20 cellular contexts compared by ENCODE assay signal in the genomic region with DNA sequence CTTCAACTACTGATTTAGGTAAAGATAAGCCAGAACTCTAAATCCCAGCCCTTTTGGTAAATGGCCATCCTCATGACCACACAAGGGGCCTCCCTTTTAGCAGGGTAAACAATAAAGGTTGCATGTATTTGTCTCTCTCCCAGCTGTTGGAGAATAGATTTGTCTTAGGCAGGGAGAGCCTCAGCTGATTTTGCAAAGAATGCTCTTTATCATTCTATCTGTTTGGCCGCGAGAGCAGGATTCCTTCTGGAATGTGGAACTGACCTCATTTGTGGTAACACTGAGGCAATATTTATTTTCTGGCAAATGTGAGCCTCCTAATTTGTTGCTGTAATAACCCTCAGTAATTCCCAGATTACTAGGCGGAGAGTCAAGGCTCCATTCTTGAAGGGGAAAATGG. TPM values are rescaled to one million over a fixed set of nuclear protein-coding genes. Genes with fewer than 3 reads are reported as not detected.
DNase-seq lines count a peak whose midpoint lies in the region; ATAC-seq and TF ChIP-seq lines count a peak whose summit lies in the region.
"Had no signal": no experiment of that assay in that cellular context is flagged by ENCODE, and none has a peak within 500 bp of the region (broad histone marks: within the 10 kb centered on the region; RNA-seq: fewer than 3 reads in every experiment).

No MANE protein-coding gene starts in this region.

- no peak overlapping the region for H3K27ac Mint-ChIP-seq in Caco-2 (ENCODE audit: unreplicated experiment)
- H3K27ac Mint-ChIP-seq in CD8-positive, alpha-beta memory T cell: no peak overlapping the region
- H3K27ac Mint-ChIP-seq in activated CD4-positive, alpha-beta T cell treated with anti-CD3 and anti-CD28 coated beads, Interleukin-2, amount 10 ng/mL, durations not matched to agents 24 days and 14 days: no peak overlapping the region
- no peak overlapping the region for H3K27ac Mint-ChIP-seq in activated T-helper 17 cell treated with anti-CD3 and anti-CD28 coated beads, Interleukin-2, amount 50 U/mL, for 72 hours
- H3K27ac Mint-ChIP-seq: activated naive CD8-positive, alpha-beta T cell had no signal

- CTCF ChIA-PET in Caco-2 (lab: Charles Lee): interaction anchor here (1.2 kb wide), 1 partner anchor 38 kb away, joined by 8 read pairs; no protein-coding TSS in a partner anchor
- CTCF ChIA-PET in CD8-positive, alpha-beta memory T cell (lab: Charles Lee): no interaction called here

- H3K27me3 Mint-ChIP-seq in Caco-2 (ENCODE audit: insufficient read depth, unreplicated experiment): no peaks in the 10 kb centered on the region
- peaks cover 0 to 3% of the 10 kb centered on the region in 2 donors for H3K27me3 Mint-ChIP-seq in CD8-positive, alpha-beta memory T cell
- H3K27me3 Mint-ChIP-seq in activated CD4-positive, alpha-beta T cell treated with anti-CD3 and anti-CD28 coated beads, Interleukin-2, amount 10 ng/mL, durations not matched to agents 24 days and 14 days: no peaks in the 10 kb centered on the region
- H3K27me3 Mint-ChIP-seq in activated T-helper 17 cell treated with anti-CD3 and anti-CD28 coated beads, Interleukin-2, amount 50 U/mL, for 72 hours: no peaks in the 10 kb centered on the region
- H3K27me3 Mint-ChIP-seq: activated naive CD8-positive, alpha-beta T cell had no signal

- H3K9me3 Mint-ChIP-seq in Caco-2 (ENCODE audit: unreplicated experiment): peaks cover 31% of the 10 kb centered on the region
- peaks cover 9 to 16% (median 15%) of the 10 kb centered on the region in 5 donors for H3K9me3 Mint-ChIP-seq in CD8-positive, alpha-beta memory T cell
- no peaks in the 10 kb centered on the region for H3K9me3 Mint-ChIP-seq in activated CD4-positive, alpha-beta T cell treated with anti-CD3 and anti-CD28 coated beads, Interleukin-2, amount 10 ng/mL, durations not matched to agents 24 days and 14 days
- H3K9me3 Mint-ChIP-seq in activated T-helper 17 cell treated with anti-CD3 and anti-CD28 coated beads, Interleukin-2, amount 50 U/mL, for 72 hours: no peaks in the 10 kb centered on the region

- H3K9me3 ChIP-seq in Caco-2 (0 out of 2 replicates have a peak, but pooled peaks cover 4% of the 10 kb centered on the region), Peyer's patch (no peaks in the 10 kb centered on the region)
- no peaks in the 10 kb centered on the region for H3K9me3 ChIP-seq in CD8-positive, alpha-beta memory T cell (ENCODE audit: low read length)
- H3K9me3 ChIP-seq: esophagus muscularis mucosa, tibial artery had no signal

- peak overlapping the region in 3 of 4 donors; percentile 28 to 66 (median 53) for H3K27ac ChIP-seq in Peyer's patch
- no peak overlapping the region for H3K27ac ChIP-seq in CD8-positive, alpha-beta memory T cell (ENCODE audit: low read depth, low read length)
- H3K27ac ChIP-seq: C4-2B, coronary artery, tibial artery had no signal

- H3K4me3 ChIP-seq in Caco-2 (ENCODE audit: low read depth, low read length) (no peak overlapping the region), Peyer's patch (no peak overlapping the region), fibroblast of the aortic adventitia (ENCODE audit: low read depth, low read length) (no peak overlapping the region)
- no peak overlapping the region for H3K4me3 ChIP-seq in CD8-positive, alpha-beta memory T cell (ENCODE audit: low read length)
- H3K4me3 ChIP-seq: coronary artery, esophagus muscularis mucosa, tibial artery had no signal

- POLR2A ChIA-PET in Caco-2 (lab: Charles Lee): no interaction called here
- POLR2A ChIA-PET in CD8-positive, alpha-beta memory T cell (lab: Charles Lee): no interaction called here

- H3K4me3 Mint-ChIP-seq in Caco-2 (ENCODE audit: unreplicated experiment): no peak overlapping the region
- no peak overlapping the region for H3K4me3 Mint-ChIP-seq in CD8-positive, alpha-beta memory T cell
- no peak overlapping the region for H3K4me3 Mint-ChIP-seq in activated CD4-positive, alpha-beta T cell treated with anti-CD3 and anti-CD28 coated beads, Interleukin-2, amount 10 ng/mL, durations not matched to agents 24 days and 14 days
- H3K4me3 Mint-ChIP-seq in activated T-helper 17 cell treated with anti-CD3 and anti-CD28 coated beads, Interleukin-2, amount 50 U/mL, for 72 hours: no peak overlapping the region
- H3K4me3 Mint-ChIP-seq: activated naive CD8-positive, alpha-beta T cell had no signal

- H3K36me3 Mint-ChIP-seq in Caco-2 (ENCODE audit: insufficient read depth, unreplicated experiment): peaks cover 68% of the 10 kb centered on the region
- peaks cover 27 to 55% (median 44%) of the 10 kb centered on the region in 3 donors for H3K36me3 Mint-ChIP-seq in CD8-positive, alpha-beta memory T cell
- peaks cover 37% of the 10 kb centered on the region for H3K36me3 Mint-ChIP-seq in activated CD4-positive, alpha-beta T cell treated with anti-CD3 and anti-CD28 coated beads, Interleukin-2, amount 10 ng/mL, durations not matched to agents 24 days and 14 days (ENCODE audit: low read depth)
- H3K36me3 Mint-ChIP-seq in activated T-helper 17 cell treated with anti-CD3 and anti-CD28 coated beads, Interleukin-2, amount 50 U/mL, for 72 hours (ENCODE audit: low read depth): peaks cover 50% of the 10 kb centered on the region

- no peaks in the 10 kb centered on the region for H3K36me3 ChIP-seq in Caco-2 (ENCODE audit: control insufficient read depth, insufficient read depth, low read length)
- peaks cover 0 to 19% (median 0%) of the 10 kb centered on the region in 3 donors for H3K36me3 ChIP-seq in Peyer's patch
- peaks cover 17% of the 10 kb centered on the region for H3K36me3 ChIP-seq in CD8-positive, alpha-beta memory T cell (ENCODE audit: insufficient read depth, low read length)

- BruUV-seq in Caco-2 (replicated peaks; lab: Mats Ljungman, UMichigan): no TSS peak

- H3K27me3 ChIP-seq in Caco-2 (replicated peaks; ENCODE audit: control insufficient read depth, insufficient read depth, low read length) (no peaks in the 10 kb centered on the region), Peyer's patch (no peaks in the 10 kb centered on the region)
- H3K27me3 ChIP-seq in CD8-positive, alpha-beta memory T cell (ENCODE audit: insufficient read depth, low read length, poor library complexity, severe bottlenecking): no peaks in the 10 kb centered on the region
- H3K27me3 ChIP-seq: esophagus muscularis mucosa, tibial artery had no signal

- peaks cover 29% of the 10 kb centered on the region for H3K4me1 Mint-ChIP-seq in Caco-2 (ENCODE audit: low read depth, unreplicated experiment)
- no peaks in the 10 kb centered on the region for H3K4me1 Mint-ChIP-seq in CD8-positive, alpha-beta memory T cell
- no peaks in the 10 kb centered on the region for H3K4me1 Mint-ChIP-seq in activated CD4-positive, alpha-beta T cell treated with anti-CD3 and anti-CD28 coated beads, Interleukin-2, amount 10 ng/mL, durations not matched to agents 24 days and 14 days
- H3K4me1 Mint-ChIP-seq in activated T-helper 17 cell treated with anti-CD3 and anti-CD28 coated beads, Interleukin-2, amount 50 U/mL, for 72 hours: no peaks in the 10 kb centered on the region

- intact Hi-C loops in Caco-2 (cut with micrococcal nuclease; ENCODE audit: unreplicated experiment): loop anchor here (1.0 kb wide), 2 partner anchors 15 to 39 kb away; a partner anchor contains a TSS
- intact Hi-C loops in sciatic nerve (cut with DNase I): no loop called here
- intact Hi-C loops in activated CD4-positive, alpha-beta T cell treated with anti-CD3 and anti-CD28 coated beads, Interleukin-2, amount 10 ng/mL, durations not matched to agents 24 days and 14 days (cut with micrococcal nuclease): no loop called here

- DNase-seq in Caco-2 (peak; percentile 66 to 80), Peyer's patch (no peak), fibroblast of the aortic adventitia (ENCODE audit: low read depth) (peak; percentile 97), sciatic nerve (ENCODE audit: low spot score) (no peak)
- no peak for DNase-seq in CD8-positive, alpha-beta memory T cell
- DNase-seq in stimulated activated CD4-positive, alpha-beta T cell treated with anti-CD3 and anti-CD28 coated beads, Interleukin-4, amount 100 ng/mL, for 24 hours: no peak
- no peak for DNase-seq in activated CD4-positive, alpha-beta T cell treated with anti-CD3 and anti-CD28 coated beads, Interleukin-2, amount 10 ng/mL, durations not matched to agents 24 days and 14 days
- DNase-seq: activated CD4-positive, alpha-beta T cell treated with anti-CD3 and anti-CD28 coated beads for 1 hour; midbrain; NCI-H187; NCI-H748 treated with DMSO at 0.1 percent for 48 hours; stimulated activated CD4-positive, alpha-beta T cell treated with anti-CD3 and anti-CD28 coated beads, Interleukin-15, amount 100 ng/mL, for 24 hours had no signal

- peak; percentile 92 for ATAC-seq in sciatic nerve
- ATAC-seq in activated T-helper 17 cell treated with anti-CD3 and anti-CD28 coated beads, Interleukin-2, amount 50 U/mL, for 72 hours (replicated peaks): no peak
- ATAC-seq: HCT116 had no signal

- TF ChIP-seq POLR2A in Peyer's patch (IDR thresholded peaks at IDR 0.05): no peak

- TF ChIP-seq CTCF in Caco-2 (IDR thresholded peaks at IDR 0.05; ENCODE audit: insufficient read depth in 1 of 2, low read depth in 1 of 2, low read length in 1 of 2, severe bottlenecking in 1 of 2, unreplicated experiment in 1 of 2) (no peak), Peyer's patch (IDR thresholded peaks at IDR 0.05) (no peak), fibroblast of the aortic adventitia (IDR thresholded peaks at IDR 0.05; ENCODE audit: insufficient read depth, low read length) (no peak)

- peaks cover 12% of the 10 kb centered on the region for H3K4me1 ChIP-seq in Caco-2
- H3K4me1 ChIP-seq in Peyer's patch: no peaks in the 10 kb centered on the region
- H3K4me1 ChIP-seq in CD8-positive, alpha-beta memory T cell (ENCODE audit: insufficient read depth, low read length): no peaks in the 10 kb centered on the region
- H3K4me1 ChIP-seq: esophagus muscularis mucosa, tibial artery had no signal

RNA-seq across cellular contexts. Expression of a gene that starts 15.3 kb away (rescaled TPM):
- total RNA-seq in Caco-2 (2022): 78.0 and 79.5 TPM in 2 replicates
- total RNA-seq in Peyer's patch: 10 to 100 TPM; 15.7 to 34.3 (median 24.5) TPM
- total RNA-seq in fibroblast of the aortic adventitia (ENCODE audit: low replicate concordance): 19.7 and 52.2 TPM in 2 replicates
- total RNA-seq in sciatic nerve: 39.5 TPM
- total RNA-seq in CD8-positive, alpha-beta memory T cell: 10 to 100 TPM; 38.4 to 40.8 TPM
- polyA plus RNA-seq in CD8-positive, alpha-beta memory T cell: 11.6 TPM
- total RNA-seq in activated CD4-positive, alpha-beta T cell treated with anti-CD3 and anti-CD28 coated beads, Interleukin-2, amount 10 ng/mL, durations not matched to agents 24 days and 14 days: 33.1 and 34.4 TPM in 2 replicates
- total RNA-seq in activated T-helper 17 cell treated with anti-CD3 and anti-CD28 coated beads, Interleukin-2, amount 50 U/mL, for 72 hours: 10 to 100 TPM; 24.1 to 31.0 TPM

RNA-seq across cellular contexts. Expression of a gene that starts 19.2 kb away (rescaled TPM):
- total RNA-seq in Caco-2 (2022) (not detected in 2 replicates), Peyer's patch (not detected), fibroblast of the aortic adventitia (ENCODE audit: low replicate concordance) (not detected in 2 replicates), sciatic nerve (not detected)
- not detected for total RNA-seq in CD8-positive, alpha-beta memory T cell
- polyA plus RNA-seq in CD8-positive, alpha-beta memory T cell: not detected
- not detected in 2 replicates for total RNA-seq in activated CD4-positive, alpha-beta T cell treated with anti-CD3 and anti-CD28 coated beads, Interleukin-2, amount 10 ng/mL, durations not matched to agents 24 days and 14 days
- not detected for total RNA-seq in activated T-helper 17 cell treated with anti-CD3 and anti-CD28 coated beads, Interleukin-2, amount 50 U/mL, for 72 hours
- total RNA-seq: esophagus muscularis mucosa; T-helper 2 cell treated with Interferon-gamma antibody and Interleukin-4, amounts not matched to agents 100 ng/mL and 5 ng/mL, for 36 hours had no signal

Comparison
In these comparisons a context has a peak if more than half of its experiments do, and no peak if none do; other contexts are left out.
1. DNase-seq: peak in Caco-2 (2 of 2) and fibroblast of the aortic adventitia (single experiment); none in Peyer's patch (0 of 3), sciatic nerve (single experiment), CD8-positive, alpha-beta memory T cell (0 of 5), stimulated activated CD4-positive, alpha-beta T cell treated with anti-CD3 and anti-CD28 coated beads, Interleukin-4, amount 100 ng/mL, for 24 hours (single experiment) and activated CD4-positive, alpha-beta T cell treated with anti-CD3 and anti-CD28 coated beads, Interleukin-2, amount 10 ng/mL, durations not matched to agents 24 days and 14 days (single experiment).